16 cellular contexts compared by ENCODE assay signal in genomic region chr17:16927641-16928321, GRCh38. TPM values are rescaled to one million over a fixed set of nuclear protein-coding genes. Genes with fewer than 3 reads are reported as not detected.
DNase-seq lines count a peak whose midpoint lies in the region; ATAC-seq and TF ChIP-seq lines count a peak whose summit lies in the region.
"Had no signal": no experiment of that assay in that cellular context is flagged by ENCODE, and none has a peak within 500 bp of the region (broad histone marks: within the 10 kb centered on the region; RNA-seq: fewer than 3 reads in every experiment).

No MANE protein-coding gene starts in this region.

- no peak overlapping the region for H3K27ac ChIP-seq in upper lobe of right lung

- H3K36me3 Mint-ChIP-seq in dendritic cell treated with granulocyte-macrophage colony-stimulating factor and Interleukin-4, amounts not matched to agents 40 ng/mL and 50 ng/mL, for 4 days (ENCODE audit: low read depth), result no peaks in the 10 kb centered on the region
- no peaks in the 10 kb centered on the region for H3K36me3 Mint-ChIP-seq in osteocyte (ENCODE audit: unreplicated experiment)

- no peaks in the 10 kb centered on the region for H3K36me3 ChIP-seq in upper lobe of right lung

- no peaks in the 10 kb centered on the region for H3K9me3 ChIP-seq in upper lobe of right lung

- H3K4me1 ChIP-seq in upper lobe of right lung, result no peaks in the 10 kb centered on the region

- intact Hi-C loops in left ventricle myocardium superior (cut with micrococcal nuclease), result no loop called here
- intact Hi-C loops in left cardiac atrium (cut with DNase I), result no loop called here
- intact Hi-C loops in dendritic cell treated with granulocyte-macrophage colony-stimulating factor and Interleukin-4, amounts not matched to agents 40 ng/mL and 50 ng/mL, for 4 days (cut with micrococcal nuclease), result no loop called here
- intact Hi-C loops in upper lobe of right lung (cut with DNase I), result no loop called here

- no peak overlapping the region for H3K4me3 Mint-ChIP-seq in dendritic cell treated with granulocyte-macrophage colony-stimulating factor and Interleukin-4, amounts not matched to agents 40 ng/mL and 50 ng/mL, for 4 days
- no peak overlapping the region for H3K4me3 Mint-ChIP-seq in osteocyte (ENCODE audit: unreplicated experiment)

- no peaks in the 10 kb centered on the region for H3K27me3 ChIP-seq in upper lobe of right lung

- H3K4me1 Mint-ChIP-seq in dendritic cell treated with granulocyte-macrophage colony-stimulating factor and Interleukin-4, amounts not matched to agents 40 ng/mL and 50 ng/mL, for 4 days (ENCODE audit: low read depth), result peaks cover 15% of the 10 kb centered on the region
- no peaks in the 10 kb centered on the region for H3K4me1 Mint-ChIP-seq in osteocyte (ENCODE audit: unreplicated experiment)

- H3K27me3 Mint-ChIP-seq in dendritic cell treated with granulocyte-macrophage colony-stimulating factor and Interleukin-4, amounts not matched to agents 40 ng/mL and 50 ng/mL, for 4 days, result peaks cover 2% of the 10 kb centered on the region
- H3K27me3 Mint-ChIP-seq in osteocyte (ENCODE audit: unreplicated experiment), result peaks cover 3% of the 10 kb centered on the region

- no peak overlapping the region for H3K4me3 ChIP-seq in upper lobe of right lung

- no peak for TF ChIP-seq CTCF in osteocyte (IDR thresholded peaks at IDR 0.05)
- no peak for TF ChIP-seq CTCF in upper lobe of right lung (IDR thresholded peaks at IDR 0.05)

- peak; percentile 18 for DNase-seq in left ventricle myocardium superior
- DNase-seq in left cardiac atrium, result no peak
- DNase-seq in osteocyte (ENCODE audit: extremely low spot score, unreplicated experiment), result peak; percentile 82
- peak; percentile 53 for DNase-seq in upper lobe of right lung
- no peak for DNase-seq in SIG-M5 treated with dmso at 0.1 percent for 504 hours (lab: John Stamatoyannopoulos, UW; ENCODE audit: unreplicated experiment)
- no peak for DNase-seq in HuH-7 (ENCODE audit: low spot score)
- no peak for DNase-seq in erythroblast (lab: John Stamatoyannopoulos, UW)
- DNase-seq: COR-L47; NCI-H187 treated with DMSO at 0.1 percent for 48 hours; NCI-H526 treated with DMSO at 0.1 percent for 48 hours; NK-92 treated with Interleukin-12 subunit alpha and Interleukin-12 subunit beta, amount 100 ng/mL, for 24 hours; OCI-M1; SHP77 treated with DMSO at 0.1 percent for 48 hours had no signal

- no peak for ATAC-seq in left ventricle myocardium superior
- ATAC-seq in left cardiac atrium, result no peak
- no peak for ATAC-seq in upper lobe of right lung

- H3K9me3 Mint-ChIP-seq in dendritic cell treated with granulocyte-macrophage colony-stimulating factor and Interleukin-4, amounts not matched to agents 40 ng/mL and 50 ng/mL, for 4 days, result no peaks in the 10 kb centered on the region
- no peaks in the 10 kb centered on the region for H3K9me3 Mint-ChIP-seq in osteocyte (ENCODE audit: unreplicated experiment)

- no peak for TF ChIP-seq POLR2A in erythroblast (IDR thresholded peaks at IDR 0.05; ENCODE audit: low read length)

- H3K27ac Mint-ChIP-seq in dendritic cell treated with granulocyte-macrophage colony-stimulating factor and Interleukin-4, amounts not matched to agents 40 ng/mL and 50 ng/mL, for 4 days, result peak overlapping the region; percentile 59
- no peak overlapping the region for H3K27ac Mint-ChIP-seq in osteocyte (ENCODE audit: unreplicated experiment)

RNA-seq across cellular contexts. Expression of gene TNFRSF13B, which starts 44.1 kb away (rescaled TPM):
- not detected for total RNA-seq in left ventricle myocardium superior
- total RNA-seq in left cardiac atrium, result not detected
- not detected in 2 replicates for total RNA-seq in osteocyte
- total RNA-seq in upper lobe of right lung, result not detected
- total RNA-seq: H4, RPMI7951 had no signal

Comparison
In these comparisons a context has a peak if more than half of its experiments do, and no peak if none do; other contexts are left out.
1. DNase-seq: peak in left ventricle myocardium superior (single experiment), osteocyte (single experiment) and upper lobe of right lung (single experiment); none in left cardiac atrium (single experiment), SIG-M5 treated with dmso at 0.1 percent for 504 hours (single experiment), HuH-7 (single experiment) and erythroblast (0 of 2).